In the genomic region with DNA sequence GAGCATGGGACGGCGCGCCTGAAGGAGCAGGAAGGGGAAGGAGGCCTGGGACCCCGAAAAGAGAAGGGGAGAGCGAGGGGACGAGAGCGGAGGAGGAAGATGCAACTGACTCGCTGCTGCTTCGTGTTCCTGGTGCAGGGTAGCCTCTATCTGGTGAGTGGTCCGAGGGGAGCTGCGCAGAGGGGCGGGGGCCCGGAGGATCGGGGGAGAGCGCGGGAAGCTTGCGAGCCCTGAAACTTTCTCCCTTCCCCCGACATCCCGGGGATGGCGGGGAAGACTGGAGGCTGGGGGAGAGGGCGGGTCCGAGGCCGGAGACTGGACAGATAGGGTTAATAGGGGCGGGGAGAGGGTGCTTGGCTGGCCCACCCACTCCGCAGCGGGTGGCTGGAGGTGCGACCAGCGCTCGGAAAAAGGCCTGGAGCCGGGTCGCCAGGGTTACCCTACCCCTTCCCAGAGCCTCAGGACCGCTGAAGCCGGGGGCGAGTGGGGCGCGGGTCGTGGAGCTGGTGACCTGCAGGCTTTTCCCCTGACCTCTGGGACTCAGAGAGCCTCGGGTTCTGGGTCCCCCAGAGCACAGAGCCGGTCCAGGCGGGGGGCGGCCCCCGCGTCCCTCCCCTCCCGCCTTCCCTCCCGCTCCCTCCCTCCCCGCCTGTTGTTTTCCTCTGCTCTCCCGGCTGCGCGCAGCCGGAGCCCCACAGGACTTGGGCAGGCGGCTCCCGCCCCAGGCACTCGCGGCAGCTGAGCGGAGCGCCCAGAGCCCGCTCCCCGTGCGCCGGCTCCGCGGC, we compare ENCODE assay signal across 1 cellular context.
TF ChIP-seq lines count a peak whose summit lies in the region.

No MANE protein-coding gene starts in this region.

TF ChIP-seq in HepG2, 621 proteins besides CTCF, POLR2A, EP300 and RAD21 (continued from another document):
- TF ChIP-seq, protein P1, sequence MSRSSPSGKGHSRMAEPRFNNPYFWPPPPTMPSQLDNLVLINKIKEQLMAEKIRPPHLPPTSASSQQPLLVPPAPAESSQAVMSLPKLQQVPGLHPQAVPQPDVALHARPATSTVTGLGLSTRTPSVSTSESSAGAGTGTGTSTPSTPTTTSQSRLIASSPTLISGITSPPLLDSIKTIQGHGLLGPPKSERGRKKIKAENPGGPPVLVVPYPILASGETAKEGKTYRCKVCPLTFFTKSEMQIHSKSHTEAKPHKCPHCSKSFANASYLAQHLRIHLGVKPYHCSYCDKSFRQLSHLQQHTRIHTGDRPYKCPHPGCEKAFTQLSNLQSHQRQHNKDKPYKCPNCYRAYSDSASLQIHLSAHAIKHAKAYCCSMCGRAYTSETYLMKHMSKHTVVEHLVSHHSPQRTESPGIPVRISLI (CRISPR knock-in tag; IDR thresholded peaks at IDR 0.05; ENCODE audit: borderline replicate concordance) = no peak
- TF ChIP-seq, protein P2, sequence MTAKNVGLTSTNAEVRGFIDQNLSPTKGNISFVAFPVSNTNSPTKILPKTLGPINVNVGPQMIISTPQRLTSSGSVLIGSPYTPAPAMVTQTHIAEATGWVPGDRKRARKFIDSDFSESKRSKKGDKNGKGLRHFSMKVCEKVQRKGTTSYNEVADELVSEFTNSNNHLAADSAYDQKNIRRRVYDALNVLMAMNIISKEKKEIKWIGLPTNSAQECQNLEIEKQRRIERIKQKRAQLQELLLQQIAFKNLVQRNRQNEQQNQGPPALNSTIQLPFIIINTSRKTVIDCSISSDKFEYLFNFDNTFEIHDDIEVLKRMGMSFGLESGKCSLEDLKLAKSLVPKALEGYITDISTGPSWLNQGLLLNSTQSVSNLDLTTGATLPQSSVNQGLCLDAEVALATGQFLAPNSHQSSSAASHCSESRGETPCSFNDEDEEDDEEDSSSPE (CRISPR knock-in tag; IDR thresholded peaks at IDR 0.05) = no peak
- no peak for TF ChIP-seq HNRNPUL1 (IDR thresholded peaks at IDR 0.05; ENCODE audit: low read depth, low read length)
- no peak for TF ChIP-seq SALL1 (CRISPR knock-in tag; IDR thresholded peaks at IDR 0.05)
- TF ChIP-seq NFRKB (IDR thresholded peaks at IDR 0.05) = no peak
- no peak for TF ChIP-seq ZNF496 (CRISPR knock-in tag; IDR thresholded peaks at IDR 0.05; ENCODE audit: insufficient replicate concordance)
- TF ChIP-seq, protein P3, sequence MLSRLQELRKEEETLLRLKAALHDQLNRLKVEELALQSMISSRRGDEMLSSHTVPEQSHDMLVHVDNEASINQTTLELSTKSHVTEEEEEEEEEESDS (CRISPR knock-in tag; IDR thresholded peaks at IDR 0.05; ENCODE audit: borderline replicate concordance) = no peak
- 0 out of 2 replicates have a peak, but pooled peaks have one; percentile 33 for TF ChIP-seq ZFY (CRISPR knock-in tag; IDR thresholded peaks at IDR 0.05)
- TF ChIP-seq SNAI1 (CRISPR knock-in tag; IDR thresholded peaks at IDR 0.05; ENCODE audit: borderline replicate concordance) = 0 out of 2 replicates have a peak, but pooled peaks have one; percentile 9
- TF ChIP-seq ZNF546 (CRISPR knock-in tag; conservative IDR thresholded peaks at IDR 0.05) = no peak
- TF ChIP-seq ZNF788 (CRISPR knock-in tag; IDR thresholded peaks at IDR 0.05; ENCODE audit: borderline replicate concordance) = peak; percentile 18; the same call in 1 of the 2 replicates
- TF ChIP-seq, protein P4, sequence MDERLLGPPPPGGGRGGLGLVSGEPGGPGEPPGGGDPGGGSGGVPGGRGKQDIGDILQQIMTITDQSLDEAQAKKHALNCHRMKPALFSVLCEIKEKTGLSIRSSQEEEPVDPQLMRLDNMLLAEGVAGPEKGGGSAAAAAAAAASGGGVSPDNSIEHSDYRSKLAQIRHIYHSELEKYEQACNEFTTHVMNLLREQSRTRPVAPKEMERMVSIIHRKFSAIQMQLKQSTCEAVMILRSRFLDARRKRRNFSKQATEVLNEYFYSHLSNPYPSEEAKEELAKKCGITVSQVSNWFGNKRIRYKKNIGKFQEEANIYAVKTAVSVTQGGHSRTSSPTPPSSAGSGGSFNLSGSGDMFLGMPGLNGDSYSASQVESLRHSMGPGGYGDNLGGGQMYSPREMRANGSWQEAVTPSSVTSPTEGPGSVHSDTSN (CRISPR knock-in tag; IDR thresholded peaks at IDR 0.05) = no peak
- 0 out of 2 replicates have a peak, but pooled peaks have one; percentile 14 for TF ChIP-seq MEIS1 (CRISPR knock-in tag; IDR thresholded peaks at IDR 0.05; ENCODE audit: borderline replicate concordance)
- TF ChIP-seq ERF (CRISPR knock-in tag; IDR thresholded peaks at IDR 0.05) = no peak
- no peak for TF ChIP-seq KLF16 (CRISPR knock-in tag; IDR thresholded peaks at IDR 0.05)
- no peak for TF ChIP-seq ZNF598 (CRISPR knock-in tag; IDR thresholded peaks at IDR 0.05; ENCODE audit: borderline replicate concordance)
- TF ChIP-seq, protein P5, sequence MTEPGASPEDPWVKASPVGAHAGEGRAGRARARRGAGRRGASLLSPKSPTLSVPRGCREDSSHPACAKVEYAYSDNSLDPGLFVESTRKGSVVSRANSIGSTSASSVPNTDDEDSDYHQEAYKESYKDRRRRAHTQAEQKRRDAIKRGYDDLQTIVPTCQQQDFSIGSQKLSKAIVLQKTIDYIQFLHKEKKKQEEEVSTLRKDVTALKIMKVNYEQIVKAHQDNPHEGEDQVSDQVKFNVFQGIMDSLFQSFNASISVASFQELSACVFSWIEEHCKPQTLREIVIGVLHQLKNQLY (CRISPR knock-in tag; IDR thresholded peaks at IDR 0.05) = no peak
- TF ChIP-seq, protein P6, sequence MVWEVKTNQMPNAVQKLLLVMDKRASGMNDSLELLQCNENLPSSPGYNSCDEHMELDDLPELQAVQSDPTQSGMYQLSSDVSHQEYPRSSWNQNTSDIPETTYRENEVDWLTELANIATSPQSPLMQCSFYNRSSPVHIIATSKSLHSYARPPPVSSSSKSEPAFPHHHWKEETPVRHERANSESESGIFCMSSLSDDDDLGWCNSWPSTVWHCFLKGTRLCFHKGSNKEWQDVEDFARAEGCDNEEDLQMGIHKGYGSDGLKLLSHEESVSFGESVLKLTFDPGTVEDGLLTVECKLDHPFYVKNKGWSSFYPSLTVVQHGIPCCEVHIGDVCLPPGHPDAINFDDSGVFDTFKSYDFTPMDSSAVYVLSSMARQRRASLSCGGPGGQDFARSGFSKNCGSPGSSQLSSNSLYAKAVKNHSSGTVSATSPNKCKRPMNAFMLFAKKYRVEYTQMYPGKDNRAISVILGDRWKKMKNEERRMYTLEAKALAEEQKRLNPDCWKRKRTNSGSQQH (CRISPR knock-in tag; IDR thresholded peaks at IDR 0.05; ENCODE audit: low read depth) = no peak
- no peak for TF ChIP-seq MTA3 (CRISPR knock-in tag; IDR thresholded peaks at IDR 0.05)
- TF ChIP-seq SYNCRIP (IDR thresholded peaks at IDR 0.05; ENCODE audit: insufficient read depth, low read depth, low read length) = no peak
- no peak for TF ChIP-seq THAP11 (CRISPR knock-in tag; IDR thresholded peaks at IDR 0.05)
- TF ChIP-seq ATF7-NPFF (CRISPR knock-in tag; IDR thresholded peaks at IDR 0.05; ENCODE audit: low read depth) = peak; percentile 37; the same call in 1 of the 2 replicates
- TF ChIP-seq, protein P7, sequence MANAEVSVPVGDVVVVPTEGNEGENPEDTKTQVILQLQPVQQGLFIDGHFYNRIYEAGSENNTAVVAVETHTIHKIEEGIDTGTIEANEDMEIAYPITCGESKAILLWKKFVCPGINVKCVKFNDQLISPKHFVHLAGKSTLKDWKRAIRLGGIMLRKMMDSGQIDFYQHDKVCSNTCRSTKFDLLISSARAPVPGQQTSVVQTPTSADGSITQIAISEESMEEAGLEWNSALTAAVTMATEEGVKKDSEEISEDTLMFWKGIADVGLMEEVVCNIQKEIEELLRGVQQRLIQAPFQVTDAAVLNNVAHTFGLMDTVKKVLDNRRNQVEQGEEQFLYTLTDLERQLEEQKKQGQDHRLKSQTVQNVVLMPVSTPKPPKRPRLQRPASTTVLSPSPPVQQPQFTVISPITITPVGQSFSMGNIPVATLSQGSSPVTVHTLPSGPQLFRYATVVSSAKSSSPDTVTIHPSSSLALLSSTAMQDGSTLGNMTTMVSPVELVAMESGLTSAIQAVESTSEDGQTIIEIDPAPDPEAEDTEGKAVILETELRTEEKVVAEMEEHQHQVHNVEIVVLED (CRISPR knock-in tag; IDR thresholded peaks at IDR 0.05; ENCODE audit: borderline replicate concordance) = no peak
- TF ChIP-seq, protein P8, sequence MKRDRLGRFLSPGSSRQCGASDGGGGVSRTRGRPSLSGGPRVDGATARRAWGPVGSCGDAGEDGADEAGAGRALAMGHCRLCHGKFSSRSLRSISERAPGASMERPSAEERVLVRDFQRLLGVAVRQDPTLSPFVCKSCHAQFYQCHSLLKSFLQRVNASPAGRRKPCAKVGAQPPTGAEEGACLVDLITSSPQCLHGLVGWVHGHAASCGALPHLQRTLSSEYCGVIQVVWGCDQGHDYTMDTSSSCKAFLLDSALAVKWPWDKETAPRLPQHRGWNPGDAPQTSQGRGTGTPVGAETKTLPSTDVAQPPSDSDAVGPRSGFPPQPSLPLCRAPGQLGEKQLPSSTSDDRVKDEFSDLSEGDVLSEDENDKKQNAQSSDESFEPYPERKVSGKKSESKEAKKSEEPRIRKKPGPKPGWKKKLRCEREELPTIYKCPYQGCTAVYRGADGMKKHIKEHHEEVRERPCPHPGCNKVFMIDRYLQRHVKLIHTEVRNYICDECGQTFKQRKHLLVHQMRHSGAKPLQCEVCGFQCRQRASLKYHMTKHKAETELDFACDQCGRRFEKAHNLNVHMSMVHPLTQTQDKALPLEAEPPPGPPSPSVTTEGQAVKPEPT (CRISPR knock-in tag; IDR thresholded peaks at IDR 0.05; ENCODE audit: low read depth) = no peak
- TF ChIP-seq ZNF264 (CRISPR knock-in tag; IDR thresholded peaks at IDR 0.05) = no peak
- TF ChIP-seq, protein P9, sequence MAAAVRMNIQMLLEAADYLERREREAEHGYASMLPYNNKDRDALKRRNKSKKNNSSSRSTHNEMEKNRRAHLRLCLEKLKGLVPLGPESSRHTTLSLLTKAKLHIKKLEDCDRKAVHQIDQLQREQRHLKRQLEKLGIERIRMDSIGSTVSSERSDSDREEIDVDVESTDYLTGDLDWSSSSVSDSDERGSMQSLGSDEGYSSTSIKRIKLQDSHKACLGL (CRISPR knock-in tag; IDR thresholded peaks at IDR 0.05) = no peak
- TF ChIP-seq GABPA (IDR thresholded peaks at IDR 0.05; ENCODE audit: low read depth, low read length) = no peak
- no peak for TF ChIP-seq GABPA (CRISPR knock-in tag; IDR thresholded peaks at IDR 0.05; ENCODE audit: low read depth)
- TF ChIP-seq, protein P10, sequence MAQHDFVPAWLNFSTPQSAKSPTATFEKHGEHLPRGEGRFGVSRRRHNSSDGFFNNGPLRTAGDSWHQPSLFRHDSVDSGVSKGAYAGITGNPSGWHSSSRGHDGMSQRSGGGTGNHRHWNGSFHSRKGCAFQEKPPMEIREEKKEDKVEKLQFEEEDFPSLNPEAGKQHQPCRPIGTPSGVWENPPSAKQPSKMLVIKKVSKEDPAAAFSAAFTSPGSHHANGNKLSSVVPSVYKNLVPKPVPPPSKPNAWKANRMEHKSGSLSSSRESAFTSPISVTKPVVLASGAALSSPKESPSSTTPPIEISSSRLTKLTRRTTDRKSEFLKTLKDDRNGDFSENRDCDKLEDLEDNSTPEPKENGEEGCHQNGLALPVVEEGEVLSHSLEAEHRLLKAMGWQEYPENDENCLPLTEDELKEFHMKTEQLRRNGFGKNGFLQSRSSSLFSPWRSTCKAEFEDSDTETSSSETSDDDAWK (CRISPR knock-in tag; IDR thresholded peaks at IDR 0.05) = no peak
- no peak for TF ChIP-seq CBX1 (IDR thresholded peaks at IDR 0.05; ENCODE audit: low read depth)
- no peak for TF ChIP-seq KMT2A (CRISPR knock-in tag; IDR thresholded peaks at IDR 0.05)
- TF ChIP-seq, protein P11, sequence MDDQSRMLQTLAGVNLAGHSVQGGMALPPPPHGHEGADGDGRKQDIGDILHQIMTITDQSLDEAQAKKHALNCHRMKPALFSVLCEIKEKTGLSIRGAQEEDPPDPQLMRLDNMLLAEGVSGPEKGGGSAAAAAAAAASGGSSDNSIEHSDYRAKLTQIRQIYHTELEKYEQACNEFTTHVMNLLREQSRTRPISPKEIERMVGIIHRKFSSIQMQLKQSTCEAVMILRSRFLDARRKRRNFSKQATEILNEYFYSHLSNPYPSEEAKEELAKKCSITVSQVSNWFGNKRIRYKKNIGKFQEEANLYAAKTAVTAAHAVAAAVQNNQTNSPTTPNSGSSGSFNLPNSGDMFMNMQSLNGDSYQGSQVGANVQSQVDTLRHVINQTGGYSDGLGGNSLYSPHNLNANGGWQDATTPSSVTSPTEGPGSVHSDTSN (CRISPR knock-in tag; IDR thresholded peaks at IDR 0.05; ENCODE audit: borderline replicate concordance) = no peak
- TF ChIP-seq, protein P12, sequence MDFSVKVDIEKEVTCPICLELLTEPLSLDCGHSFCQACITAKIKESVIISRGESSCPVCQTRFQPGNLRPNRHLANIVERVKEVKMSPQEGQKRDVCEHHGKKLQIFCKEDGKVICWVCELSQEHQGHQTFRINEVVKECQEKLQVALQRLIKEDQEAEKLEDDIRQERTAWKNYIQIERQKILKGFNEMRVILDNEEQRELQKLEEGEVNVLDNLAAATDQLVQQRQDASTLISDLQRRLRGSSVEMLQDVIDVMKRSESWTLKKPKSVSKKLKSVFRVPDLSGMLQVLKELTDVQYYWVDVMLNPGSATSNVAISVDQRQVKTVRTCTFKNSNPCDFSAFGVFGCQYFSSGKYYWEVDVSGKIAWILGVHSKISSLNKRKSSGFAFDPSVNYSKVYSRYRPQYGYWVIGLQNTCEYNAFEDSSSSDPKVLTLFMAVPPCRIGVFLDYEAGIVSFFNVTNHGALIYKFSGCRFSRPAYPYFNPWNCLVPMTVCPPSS (IDR thresholded peaks at IDR 0.05) = no peak
- TF ChIP-seq ZNF772 (CRISPR knock-in tag; IDR thresholded peaks at IDR 0.05) = 0 out of 2 replicates have a peak, but pooled peaks have one; percentile 51
- no peak for TF ChIP-seq ZNF224 (CRISPR knock-in tag; IDR thresholded peaks at IDR 0.05)
- no peak for TF ChIP-seq JUN (CRISPR knock-in tag; IDR thresholded peaks at IDR 0.05)
- no peak for TF ChIP-seq JUNB (CRISPR knock-in tag; IDR thresholded peaks at IDR 0.05; ENCODE audit: borderline replicate concordance)
- TF ChIP-seq ZIK1 (CRISPR knock-in tag; IDR thresholded peaks at IDR 0.05; ENCODE audit: borderline replicate concordance, low read depth) = no peak
